ENCODE assay signal across 9 cellular contexts in genomic region chr1:41783189-41783639, GRCh38.
A peak's percentile ranks its signal among the peaks of the same experiment; 100 is the strongest.
DNase-seq lines count a peak whose midpoint lies in the region; ATAC-seq and TF ChIP-seq lines count a peak whose summit lies in the region.
"Had no signal": no experiment of that assay in that cellular context is flagged by ENCODE, and none has a peak within 500 bp of the region (broad histone marks: within the 10 kb centered on the region; RNA-seq: fewer than 3 reads in every experiment).

No MANE protein-coding gene starts in this region.

- H3K27me3 Mint-ChIP-seq in activated naive CD8-positive, alpha-beta T cell treated with anti-CD3 and anti-CD28 coated beads for 36 hours: no peaks in the 10 kb centered on the region

- ATAC-seq in GM21367 (IDR thresholded peaks at IDR 0.05; ENCODE audit: unreplicated experiment) (no peak), left colon (no peak)

- H2BK5ac ChIP-seq in mesenchymal stem cell (ENCODE audit: low read depth, low read length, poor library complexity, severe bottlenecking): no peak overlapping the region

- H3K27ac ChIP-seq in A673 (ENCODE audit: low read depth, low read length, poor library complexity, severe bottlenecking): no peak overlapping the region
- H3K27ac ChIP-seq in mesenchymal stem cell (ENCODE audit: low read length, poor library complexity, severe bottlenecking): peak overlapping the region; percentile 17

- no peak overlapping the region for H2AK5ac ChIP-seq in mesenchymal stem cell (ENCODE audit: low read length, severe bottlenecking)

- peaks cover 12% of the 10 kb centered on the region for H3K4me1 ChIP-seq in A673 (ENCODE audit: insufficient read depth, low read length, poor library complexity, severe bottlenecking)
- peaks cover 23% of the 10 kb centered on the region for H3K4me1 ChIP-seq in mesenchymal stem cell (ENCODE audit: control insufficient read depth, insufficient read depth, low read depth, low read length)

- H3K27ac Mint-ChIP-seq in activated naive CD8-positive, alpha-beta T cell treated with anti-CD3 and anti-CD28 coated beads for 36 hours: peak overlapping the region; percentile 55

- H3K23ac ChIP-seq in mesenchymal stem cell (ENCODE audit: low read length in 2 of 2): no peak overlapping the region

- H3K14ac ChIP-seq in mesenchymal stem cell (ENCODE audit: low read length in 2 of 2): no peak overlapping the region

- CTCF ChIA-PET in A673 (lab: Charles Lee): no interaction called here

- H4K91ac ChIP-seq in mesenchymal stem cell (ENCODE audit: low read length): no peak overlapping the region

- H3K27me3 ChIP-seq in A673 (replicated peaks; ENCODE audit: insufficient read depth, low read depth, low read length, poor library complexity): no peaks in the 10 kb centered on the region
- H3K27me3 ChIP-seq in mesenchymal stem cell (ENCODE audit: control insufficient read depth in 1 of 2, insufficient read depth in 1 of 2, low read length in 2 of 2): peaks cover 0 to 11% of the 10 kb centered on the region in 2 experiments

- peaks cover 19% of the 10 kb centered on the region for H3K79me1 ChIP-seq in mesenchymal stem cell (replicated peaks; ENCODE audit: low read length, poor library complexity, severe bottlenecking)

- TF ChIP-seq CTCF in A673 (conservative IDR thresholded peaks at IDR 0.05; ENCODE audit: low read depth, low read length): no peak

- H3K9me3 Mint-ChIP-seq in activated naive CD8-positive, alpha-beta T cell treated with anti-CD3 and anti-CD28 coated beads for 36 hours: peaks cover 4% of the 10 kb centered on the region

- peak overlapping the region; percentile 58 for H3K9ac ChIP-seq in mesenchymal stem cell (ENCODE audit: low read length)

- 4% methylated on average over 9 of the region's 11 CpGs for WGBS in mesenchymal stem cell

- H3K4me2 ChIP-seq in mesenchymal stem cell (ENCODE audit: low read length, poor library complexity, severe bottlenecking): peak overlapping the region; percentile 15

- H3K18ac ChIP-seq in mesenchymal stem cell (ENCODE audit: low read depth in 1 of 2, low read length in 2 of 2): no peak overlapping the region

- H3K36me3 Mint-ChIP-seq in activated naive CD8-positive, alpha-beta T cell treated with anti-CD3 and anti-CD28 coated beads for 36 hours: peaks cover 11% of the 10 kb centered on the region

- POLR2A ChIA-PET in A673 (lab: Charles Lee; ENCODE audit: low non-redundant PET): interaction anchor here (0.6 to 0.7 kb wide), 2 partner anchors 16 to 103 kb away, joined by 3 to 22 read pairs; no protein-coding TSS in a partner anchor

- no peak overlapping the region for H3K4ac ChIP-seq in mesenchymal stem cell (ENCODE audit: low read depth in 1 of 2, low read length in 2 of 2)

- peak; percentile 91 for DNase-seq in A673 (ENCODE audit: low spot score)
- DNase-seq in HT1080 (ENCODE audit: low read depth): peak; percentile 97
- DNase-seq in activated naive CD8-positive, alpha-beta T cell treated with anti-CD3 and anti-CD28 coated beads for 36 hours: peak; percentile 36
- peak; percentile 74 for DNase-seq in mesenchymal stem cell
- DNase-seq in NCI-H82 treated with DMSO at 0.1 percent for 48 hours (lab: John Stamatoyannopoulos, UW; ENCODE audit: unreplicated experiment): no peak
- DNase-seq in NCI-H146 treated with DMSO at 0.1 percent for 48 hours (lab: John Stamatoyannopoulos, UW; ENCODE audit: unreplicated experiment): no peak
- no peak for DNase-seq in left colon
- DNase-seq: NCI-H2171 had no signal

- H2AFZ ChIP-seq in mesenchymal stem cell (ENCODE audit: low read depth, low read length): no peak overlapping the region

- H2BK12ac ChIP-seq in mesenchymal stem cell (ENCODE audit: low read length in 2 of 2): peak overlapping the region in 1 of 2 experiments; percentile 25

- no TSS peak for BruUV-seq in A673 (replicated peaks; lab: Mats Ljungman, UMichigan)

- peaks cover 27% of the 10 kb centered on the region for H3K4me1 Mint-ChIP-seq in activated naive CD8-positive, alpha-beta T cell treated with anti-CD3 and anti-CD28 coated beads for 36 hours

- no peak overlapping the region for H2BK15ac ChIP-seq in mesenchymal stem cell (ENCODE audit: low read depth, poor library complexity, severe bottlenecking)

- H3K4me3 Mint-ChIP-seq in activated naive CD8-positive, alpha-beta T cell treated with anti-CD3 and anti-CD28 coated beads for 36 hours: peak overlapping the region; percentile 6

- intact Hi-C loops in A673 (cut with micrococcal nuclease; ENCODE audit: unreplicated experiment): no loop called here
- intact Hi-C loops in left colon (cut with DNase I, micrococcal nuclease): no loop called here

- no peaks in the 10 kb centered on the region for H3K36me3 ChIP-seq in A673 (ENCODE audit: insufficient read depth, low read length, poor library complexity, severe bottlenecking)
- H3K36me3 ChIP-seq in mesenchymal stem cell (ENCODE audit: control insufficient read depth in 1 of 2, insufficient read depth in 2 of 2, low read depth in 1 of 2, low read length in 2 of 2): no peaks in the 10 kb centered on the region

- no peak overlapping the region for H4K8ac ChIP-seq in mesenchymal stem cell (ENCODE audit: low read length)

- no peak overlapping the region for H2BK120ac ChIP-seq in mesenchymal stem cell (ENCODE audit: low read depth, low read length)

- H3K9me3 ChIP-seq in A673 (ENCODE audit: low read depth, low read length, poor library complexity, severe bottlenecking): no peaks in the 10 kb centered on the region
- H3K9me3 ChIP-seq in mesenchymal stem cell (ENCODE audit: control insufficient read depth, low read length): no peaks in the 10 kb centered on the region

- H3K4me3 ChIP-seq in A673 (ENCODE audit: low read depth, low read length, poor library complexity, severe bottlenecking) (no peak overlapping the region), mesenchymal stem cell (ENCODE audit: insufficient read depth in 1 of 2, low read depth in 1 of 2, low read length in 2 of 2) (peak overlapping the region in 1 of 2 experiments; percentile 50)

Comparison
In these comparisons a context has a peak if more than half of its experiments do, and no peak if none do; other contexts are left out.
1. DNase-seq: peak in A673 (single experiment), HT1080 (single experiment), activated naive CD8-positive, alpha-beta T cell treated with anti-CD3 and anti-CD28 coated beads for 36 hours (single experiment) and mesenchymal stem cell (single experiment); none in NCI-H82 treated with DMSO at 0.1 percent for 48 hours (single experiment), NCI-H146 treated with DMSO at 0.1 percent for 48 hours (single experiment) and left colon (0 of 2).